24 cellular contexts compared by ENCODE assay signal in genomic region chr19:34598217-34599155, GRCh38.
"Had no signal": no experiment of that assay in that cellular context is flagged by ENCODE, and none has a peak within 500 bp of the region (broad histone marks: within the 10 kb centered on the region; RNA-seq: fewer than 3 reads in every experiment).

No MANE protein-coding gene starts in this region.

- H3K4me3 ChIP-seq: ascending aorta, gastroesophageal sphincter, ovary, prostate gland, smooth muscle cell, stomach, thyroid gland had no signal

- ATAC-seq: activated CD4-positive, alpha-beta T cell treated with anti-CD3 and anti-CD28 coated beads for 36 hours; gastroesophageal sphincter; left lobe of liver; stimulated activated memory B cell treated with anti-CD40 and anti-IgM and Interleukin-4, amounts not matched to agents 10 μg/mL and 1 μg/mL and 100 μg/mL, for 72 hours had no signal

- DNase-seq: activated CD4-positive, alpha-beta T cell treated with anti-CD3 and anti-CD28 coated beads for 36 hours; activated CD4-positive, alpha-beta T cell treated with anti-CD3 and anti-CD28 coated beads, Interleukin-2, amount 50 U/mL, for 4 hours; activated CD4-positive, CD25-positive, alpha-beta regulatory T cell; activated effector memory CD4-positive, alpha-beta T cell treated with anti-CD3 and anti-CD28 coated beads, Interleukin-2, amount 50 U/mL, for 16 hours; activated naive CD4-positive, alpha-beta T cell treated with anti-CD3 and anti-CD28 coated beads for 36 hours; activated naive CD8-positive, alpha-beta T cell treated with anti-CD3 and anti-CD28 coated beads for 36 hours; activated T-cell treated with anti-CD3 and anti-CD28 coated beads for 4 hours; brain microvascular endothelial cell; hypothalamus; immature natural killer cell; retina; stimulated activated CD4-positive, alpha-beta T cell treated with anti-CD3 and anti-CD28 coated beads, Interleukin-1b, Interleukin-23, amount 100 ng/mL, for 48 hours; stimulated activated CD4-positive, alpha-beta T cell treated with anti-CD3 and anti-CD28 coated beads, Interleukin-4, amount 100 ng/mL, for 4 hours; stimulated activated CD8-positive, alpha-beta memory T cell treated with anti-CD3 and anti-CD28 coated beads, Interleukin-4, amount 100 ng/mL, for 48 hours; stomach; thyroid gland had no signal

- H3K9me3 Mint-ChIP-seq: nephron had no signal

- H3K4me1 ChIP-seq: ascending aorta had no signal

- H3K4me2 ChIP-seq: smooth muscle cell had no signal

- H3K27me3 Mint-ChIP-seq: activated naive CD8-positive, alpha-beta T cell treated with anti-CD3 and anti-CD28 coated beads for 36 hours had no signal

- H3K4me3 Mint-ChIP-seq: activated CD4-positive, alpha-beta T cell treated with anti-CD3 and anti-CD28 coated beads for 36 hours; activated naive CD4-positive, alpha-beta T cell treated with anti-CD3 and anti-CD28 coated beads for 36 hours; activated naive CD8-positive, alpha-beta T cell treated with anti-CD3 and anti-CD28 coated beads for 36 hours; immature natural killer cell; nephron; stimulated activated memory B cell treated with anti-CD40 and anti-IgM and Interleukin-4, amounts not matched to agents 10 μg/mL and 1 μg/mL and 100 μg/mL, for 72 hours had no signal

- H3K4me1 Mint-ChIP-seq: nephron; stimulated activated memory B cell treated with anti-CD40 and anti-IgM and Interleukin-4, amounts not matched to agents 10 μg/mL and 1 μg/mL and 100 μg/mL, for 72 hours had no signal

- H3K36me3 ChIP-seq: ascending aorta, brain microvascular endothelial cell, gastroesophageal sphincter, ovary, prostate gland, stomach, thyroid gland had no signal

- H3K27ac Mint-ChIP-seq: activated CD4-positive, alpha-beta T cell treated with anti-CD3 and anti-CD28 coated beads for 36 hours; activated naive CD4-positive, alpha-beta T cell treated with anti-CD3 and anti-CD28 coated beads for 36 hours; activated naive CD8-positive, alpha-beta T cell treated with anti-CD3 and anti-CD28 coated beads for 36 hours; immature natural killer cell; nephron; stimulated activated memory B cell treated with anti-CD40 and anti-IgM and Interleukin-4, amounts not matched to agents 10 μg/mL and 1 μg/mL and 100 μg/mL, for 72 hours had no signal

- H3K36me3 Mint-ChIP-seq: activated naive CD8-positive, alpha-beta T cell treated with anti-CD3 and anti-CD28 coated beads for 36 hours; immature natural killer cell had no signal

- H3K27me3 ChIP-seq: ascending aorta, brain microvascular endothelial cell, gastroesophageal sphincter, ovary, stomach, thyroid gland had no signal

- H3K27ac ChIP-seq: ascending aorta, brain microvascular endothelial cell, gastroesophageal sphincter, ovary, prostate gland, stomach, thyroid gland had no signal

- H3K9me3 ChIP-seq: ovary, prostate gland, thyroid gland had no signal
